ENCODE assay signal across 19 cellular contexts in genomic region chr11:107623183-107623582, GRCh38.
"Had no signal": no experiment of that assay in that cellular context is flagged by ENCODE, and none has a peak within 500 bp of the region (broad histone marks: within the 10 kb centered on the region; RNA-seq: fewer than 3 reads in every experiment).

No MANE protein-coding gene starts in this region.

- H3K27ac ChIP-seq: coronary artery, esophagus muscularis mucosa, gastroesophageal sphincter, parathyroid adenoma, sigmoid colon, stomach, testis, uterus had no signal

- H3K4me1 ChIP-seq: esophagus muscularis mucosa, gastroesophageal sphincter, parathyroid adenoma, sigmoid colon, stomach, testis, uterus had no signal

- ATAC-seq: gastroesophageal sphincter; mucosa of descending colon; stimulated activated memory B cell treated with anti-CD40 and anti-IgM and Interleukin-4, amounts not matched to agents 10 μg/mL and 1 μg/mL and 100 μg/mL, for 72 hours had no signal

- DNase-seq: activated gamma-delta T cell treated with Interleukin-2 at 50 U/mL for 16 hours; activated T-cell treated with anti-CD3 and anti-CD28 coated beads, Interleukin-2, amount 50 U/mL, for 1 hour; anterior cingulate cortex; mesenchymal stem cell; mucosa of descending colon; naive B cell; sigmoid colon; stimulated activated CD4-positive, alpha-beta T cell treated with anti-CD3 and anti-CD28 coated beads, Interleukin-15, amount 100 ng/mL, for 24 hours; stomach; T-helper 9 cell; testis; trophoblast cell; uterus had no signal

- H3K9me3 ChIP-seq: esophagus muscularis mucosa, gastroesophageal sphincter, mucosa of descending colon, sigmoid colon, stomach, testis, uterus had no signal

- H3K27me3 ChIP-seq: testis, uterus had no signal

- H3K4me3 ChIP-seq: coronary artery, esophagus muscularis mucosa, gastroesophageal sphincter, mucosa of descending colon, sigmoid colon, smooth muscle cell, stomach, testis, uterus had no signal
